In the genomic region with DNA sequence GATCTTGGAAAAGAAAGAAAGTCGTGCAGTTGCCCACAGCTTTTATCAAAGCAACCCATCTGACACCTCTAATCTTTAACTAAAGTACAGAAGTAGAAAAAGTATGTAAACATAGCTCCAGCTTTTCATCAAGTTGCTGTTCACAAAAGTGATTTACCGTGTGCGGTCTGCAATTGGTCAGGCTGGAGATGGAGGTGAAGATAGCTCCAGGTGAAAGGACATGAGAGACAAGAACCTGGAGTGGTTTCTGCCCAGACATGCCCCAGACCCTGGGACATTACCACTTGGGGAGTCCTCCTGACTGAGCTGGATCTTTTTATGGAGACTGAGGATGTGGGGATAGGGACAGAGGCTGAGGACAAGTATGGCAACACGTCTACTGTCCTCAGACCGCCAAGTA, we compare ENCODE assay signal across 26 cellular contexts.
"Had no signal": no experiment of that assay in that cellular context is flagged by ENCODE, and none has a peak within 500 bp of the region (broad histone marks: within the 10 kb centered on the region; RNA-seq: fewer than 3 reads in every experiment).

No MANE protein-coding gene starts in this region.

- H3K36me3 Mint-ChIP-seq: activated naive CD8-positive, alpha-beta T cell; naive B cell; stimulated activated memory B cell treated with anti-CD40 and anti-IgM and Interleukin-4, amounts not matched to agents 10 μg/mL and 1 μg/mL and 100 μg/mL, for 72 hours had no signal

- H3K4me1 ChIP-seq: body of pancreas, esophagus squamous epithelium, left lung, pancreas, stomach had no signal

- H3K9me3 ChIP-seq: body of pancreas, esophagus squamous epithelium, heart right ventricle, left lung, pancreas, right atrium auricular region, stomach, thyroid gland had no signal

- H3K36me3 ChIP-seq: esophagus squamous epithelium, heart right ventricle, left lung, pancreas, right atrium auricular region, stomach, thyroid gland had no signal

- H3K4me2 ChIP-seq: smooth muscle cell had no signal

- H3K27me3 Mint-ChIP-seq: stimulated activated memory B cell treated with anti-CD40 and anti-IgM and Interleukin-4, amounts not matched to agents 10 μg/mL and 1 μg/mL and 100 μg/mL, for 72 hours had no signal

- DNase-seq: activated CD4-positive, alpha-beta T cell treated with anti-CD3 and anti-CD28 coated beads for 48 hours; activated CD4-positive, alpha-beta T cell treated with anti-CD3 and anti-CD28 coated beads, Interleukin-2, amount 50 U/mL, for 48 hours; activated CD8-positive, alpha-beta memory T cell treated with anti-CD3 and anti-CD28 coated beads for 24 hours; activated effector memory CD4-positive, alpha-beta T cell treated with Interleukin-2 at 50 U/mL for 16 hours; activated naive CD4-positive, alpha-beta T cell treated with Interleukin-2 at 50 U/mL for 16 hours; aorta; body of pancreas; esophagus squamous epithelium; foreskin melanocyte; heart right ventricle; left lung; naive B cell; pancreas; stimulated activated CD4-positive, alpha-beta T cell treated with anti-CD3 and anti-CD28 coated beads, Interleukin-1b, Interleukin-23, amount 100 ng/mL, for 48 hours; stimulated activated CD4-positive, alpha-beta T cell treated with anti-CD3 and anti-CD28 coated beads, Interleukin-4, amount 100 ng/mL, for 4 hours; stimulated activated CD8-positive, alpha-beta memory T cell treated with anti-CD3 and anti-CD28 coated beads, Interleukin-4, amount 100 ng/mL, for 48 hours; stomach; thyroid gland had no signal

- H3K27me3 ChIP-seq: body of pancreas, cardiac muscle cell, esophagus squamous epithelium, left lung, pancreas, right atrium auricular region, stomach, thyroid gland had no signal

- H3K4me3 Mint-ChIP-seq: activated naive CD8-positive, alpha-beta T cell; naive B cell; stimulated activated memory B cell treated with anti-CD40 and anti-IgM and Interleukin-4, amounts not matched to agents 10 μg/mL and 1 μg/mL and 100 μg/mL, for 72 hours had no signal

- H3K9me3 Mint-ChIP-seq: stimulated activated memory B cell treated with anti-CD40 and anti-IgM and Interleukin-4, amounts not matched to agents 10 μg/mL and 1 μg/mL and 100 μg/mL, for 72 hours had no signal

- H3K27ac Mint-ChIP-seq: activated naive CD8-positive, alpha-beta T cell; naive B cell; stimulated activated memory B cell treated with anti-CD40 and anti-IgM and Interleukin-4, amounts not matched to agents 10 μg/mL and 1 μg/mL and 100 μg/mL, for 72 hours had no signal

- H3K4me3 ChIP-seq: body of pancreas, cardiac muscle cell, coronary artery, esophagus squamous epithelium, heart right ventricle, left lung, lung, pancreas, right atrium auricular region, smooth muscle cell, stomach, thyroid gland had no signal

- ATAC-seq: body of pancreas; heart right ventricle; left lung; pancreas; stimulated activated memory B cell treated with anti-CD40 and anti-IgM and Interleukin-4, amounts not matched to agents 10 μg/mL and 1 μg/mL and 100 μg/mL, for 72 hours had no signal

- FAIRE-seq: pancreas had no signal

- H3K27ac ChIP-seq: body of pancreas, cardiac muscle cell, coronary artery, epithelial cell of prostate, esophagus squamous epithelium, heart right ventricle, left lung, pancreas, right atrium auricular region, stomach, thyroid gland had no signal

- H3K4me1 Mint-ChIP-seq: naive B cell; stimulated activated memory B cell treated with anti-CD40 and anti-IgM and Interleukin-4, amounts not matched to agents 10 μg/mL and 1 μg/mL and 100 μg/mL, for 72 hours had no signal
